Comparison of ENCODE assay signal across 24 cellular contexts in genomic region chr17:42971589-42971988, GRCh38. TPM values are rescaled to one million over a fixed set of nuclear protein-coding genes. Genes with fewer than 3 reads are reported as not detected.
"Had no signal": no experiment of that assay in that cellular context is flagged by ENCODE, and none has a peak within 500 bp of the region (broad histone marks: within the 10 kb centered on the region; RNA-seq: fewer than 3 reads in every experiment).

No MANE protein-coding gene starts in this region.

- H3K27me3 ChIP-seq: colonic mucosa, esophagus squamous epithelium, gastrocnemius medialis, heart right ventricle, left lung had no signal

- H3K4me1 Mint-ChIP-seq: endodermal cell had no signal

- DNase-seq: colonic mucosa; cortex of kidney; effector CD8-positive, alpha-beta T cell; effector memory CD8-positive, alpha-beta T cell; endodermal cell; esophagus squamous epithelium; foreskin fibroblast; foreskin melanocyte; gastrocnemius medialis; glutamatergic neuron; head of caudate nucleus; heart right ventricle; hippocampal formation; left cardiac atrium; left lung; left ventricle myocardium superior; lower lobe of right lung; mesenchymal stem cell; midbrain had no signal

- ATAC-seq: effector memory CD8-positive, alpha-beta T cell; gastrocnemius medialis; heart right ventricle; left cardiac atrium; left lung; left ventricle myocardium superior; lower lobe of right lung had no signal

- H3K36me3 ChIP-seq: colonic mucosa, esophagus squamous epithelium, gastrocnemius medialis, heart right ventricle, left lung, lower lobe of right lung had no signal

- H3K27ac ChIP-seq: colonic mucosa, esophagus squamous epithelium, gastrocnemius medialis, heart right ventricle, left lung, lower lobe of right lung had no signal

- H3K4me3 Mint-ChIP-seq: dendritic cell treated with granulocyte-macrophage colony-stimulating factor and Interleukin-4, amounts not matched to agents 40 ng/mL and 50 ng/mL, for 4 days; effector memory CD8-positive, alpha-beta T cell; endodermal cell had no signal

- H3K4me1 ChIP-seq: colonic mucosa, esophagus squamous epithelium, heart right ventricle, left lung, lower lobe of right lung had no signal

- H3K27me3 Mint-ChIP-seq: dendritic cell treated with granulocyte-macrophage colony-stimulating factor and Interleukin-4, amounts not matched to agents 40 ng/mL and 50 ng/mL, for 4 days; effector memory CD8-positive, alpha-beta T cell had no signal

- FAIRE-seq: endometrium, endothelial cell of umbilical vein, islet of Langerhans, keratinocyte had no signal

- H3K9me3 Mint-ChIP-seq: dendritic cell treated with granulocyte-macrophage colony-stimulating factor and Interleukin-4, amounts not matched to agents 40 ng/mL and 50 ng/mL, for 4 days; effector memory CD8-positive, alpha-beta T cell had no signal

- H3K9me3 ChIP-seq: colonic mucosa, esophagus squamous epithelium, gastrocnemius medialis, heart right ventricle, left lung, lower lobe of right lung had no signal

- H3K4me3 ChIP-seq: colonic mucosa, esophagus squamous epithelium, gastrocnemius medialis, heart right ventricle, left lung, lower lobe of right lung had no signal

- H3K27ac Mint-ChIP-seq: dendritic cell treated with granulocyte-macrophage colony-stimulating factor and Interleukin-4, amounts not matched to agents 40 ng/mL and 50 ng/mL, for 4 days; effector memory CD8-positive, alpha-beta T cell; endodermal cell had no signal

RNA-seq across cellular contexts. Expression of gene PTGES3L, which starts 8.3 kb away (rescaled TPM):
- total RNA-seq: endothelial cell of umbilical vein had no signal
